In the genomic region with DNA sequence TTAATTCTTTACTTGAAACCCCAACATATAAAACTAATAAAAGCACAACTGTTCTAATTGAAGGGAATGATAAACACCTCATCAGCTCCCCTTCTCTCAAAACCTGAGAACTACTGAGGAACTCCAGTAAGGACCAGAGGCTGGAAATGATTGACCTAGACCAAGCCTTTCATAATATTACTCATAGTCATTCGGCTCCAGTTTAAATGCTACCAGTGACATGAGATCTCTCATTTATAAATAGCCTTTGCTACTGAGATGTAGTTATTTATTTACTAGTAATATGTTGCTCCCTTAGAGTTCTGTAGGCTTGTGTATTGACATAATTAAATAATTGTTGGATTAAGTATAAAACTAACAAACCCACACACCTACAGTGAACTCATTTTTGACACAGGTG, we compare ENCODE assay signal across 15 cellular contexts.
DNase-seq lines count a peak whose midpoint lies in the region; ATAC-seq and TF ChIP-seq lines count a peak whose summit lies in the region.
"Had no signal": no experiment of that assay in that cellular context is flagged by ENCODE, and none has a peak within 500 bp of the region (broad histone marks: within the 10 kb centered on the region; RNA-seq: fewer than 3 reads in every experiment).

No MANE protein-coding gene starts in this region.

- H3K9me3 ChIP-seq in left ventricle myocardium inferior (replicated peaks), result no peaks in the 10 kb centered on the region
- H3K9me3 ChIP-seq: gastrocnemius medialis, upper lobe of right lung had no signal

- no peak overlapping the region for H3K27ac ChIP-seq in left ventricle myocardium inferior (replicated peaks)
- H3K27ac ChIP-seq: 22Rv1, gastrocnemius medialis, upper lobe of right lung had no signal

- H3K4me3 ChIP-seq in left ventricle myocardium inferior, result no peak overlapping the region
- H3K4me3 ChIP-seq: gastrocnemius medialis, upper lobe of right lung had no signal

- peak; percentile 82 for ATAC-seq in GM19372 (IDR thresholded peaks at IDR 0.05; ENCODE audit: low read depth, unreplicated experiment)
- peak; percentile 92 for ATAC-seq in HG02623 (IDR thresholded peaks at IDR 0.05; ENCODE audit: unreplicated experiment)
- peak; percentile 100 for ATAC-seq in HG03196 (IDR thresholded peaks at IDR 0.05; ENCODE audit: unreplicated experiment)
- ATAC-seq: gastrocnemius medialis, upper lobe of right lung had no signal

- TF ChIP-seq CTCF in left ventricle myocardium inferior (IDR thresholded peaks at IDR 0.05; ENCODE audit: borderline replicate concordance), result no peak

- DNase-seq in ACHN (peak; percentile 76), NOMO-1 treated with DMSO at 0.1 percent for 48 hours (lab: John Stamatoyannopoulos, UW; ENCODE audit: unreplicated experiment) (no peak), midbrain (lab: John Stamatoyannopoulos, UW) (no peak), left ventricle myocardium inferior (no peak)
- no peak for DNase-seq in activated CD4-positive, CD25-positive, alpha-beta regulatory T cell (lab: John Stamatoyannopoulos, UW)
- DNase-seq: activated CD4-positive, alpha-beta T cell treated with anti-CD3 and anti-CD28 coated beads, Interleukin-2, amount 50 U/mL, for 48 hours; activated effector memory CD4-positive, alpha-beta T cell treated with Interleukin-2 at 50 U/mL for 16 hours; gastrocnemius medialis; NCI-H1105 treated with DMSO at 0.1 percent for 48 hours; NCI-H526; upper lobe of right lung had no signal

- H3K36me3 ChIP-seq in left ventricle myocardium inferior, result no peaks in the 10 kb centered on the region
- H3K36me3 ChIP-seq: gastrocnemius medialis, upper lobe of right lung had no signal

- no peaks in the 10 kb centered on the region for H3K4me1 ChIP-seq in left ventricle myocardium inferior
- H3K4me1 ChIP-seq: gastrocnemius medialis, upper lobe of right lung had no signal

- in situ Hi-C loops in ACHN (cut with HindIII; ENCODE audit: low pct_ligation_motif_present, low pct_unique_long_range_greater_than_20kb, low sequenced_read_pairs), result no loop called here

- H3K27me3 ChIP-seq in left ventricle myocardium inferior (ENCODE audit: low read depth), result no peaks in the 10 kb centered on the region
- H3K27me3 ChIP-seq: gastrocnemius medialis, upper lobe of right lung had no signal

- intact Hi-C loops in left ventricle myocardium inferior (cut with micrococcal nuclease), result no loop called here
